23 cellular contexts compared by ENCODE assay signal in genomic region chr20:62458256-62459251, GRCh38. TPM values are rescaled to one million over a fixed set of nuclear protein-coding genes. Genes with fewer than 3 reads are reported as not detected.
DNase-seq lines count a peak whose midpoint lies in the region; ATAC-seq and TF ChIP-seq lines count a peak whose summit lies in the region.
"Had no signal": no experiment of that assay in that cellular context is flagged by ENCODE, and none has a peak within 500 bp of the region (broad histone marks: within the 10 kb centered on the region; RNA-seq: fewer than 3 reads in every experiment).

No MANE protein-coding gene starts in this region.

- H3K27me3 Mint-ChIP-seq in Caco-2 (ENCODE audit: insufficient read depth, unreplicated experiment), result no peaks in the 10 kb centered on the region
- no peaks in the 10 kb centered on the region for H3K27me3 Mint-ChIP-seq in WTC11 (ENCODE audit: low read depth)
- peaks cover 26% of the 10 kb centered on the region for H3K27me3 Mint-ChIP-seq in nephron (ENCODE audit: low read depth)

- DNase-seq in Caco-2 (no peak), H7 (peak; percentile 84), WTC11 (ENCODE audit: low spot score) (no peak), NCI-H2227 (lab: John Stamatoyannopoulos, UW; ENCODE audit: unreplicated experiment) (no peak), HT-29 (ENCODE audit: low spot score) (no peak), cerebellar cortex (ENCODE audit: low spot score) (no peak)
- DNase-seq: EL, HFFc6, MG63, NCI-H1436, NCI-H1930, NCI-H2227 treated with DMSO at 0.1 percent for 48 hours, NCI-H510A treated with DMSO at 0.1 percent for 48 hours, NCI-H748 treated with DMSO at 0.1 percent for 48 hours, SIG-M5, SK-N-SH had no signal

- peak overlapping the region; percentile 86 for H3K27ac Mint-ChIP-seq in Caco-2 (ENCODE audit: unreplicated experiment)
- peak overlapping the region; percentile 27; the same call in 1 of the 2 replicates for H3K27ac Mint-ChIP-seq in WTC11
- peak overlapping the region in 1 of 3 experiments; percentile 60 for H3K27ac Mint-ChIP-seq in nephron
- H3K27ac Mint-ChIP-seq: B cell, CD14-positive monocyte, HFFc6 had no signal

- no peak for ATAC-seq in WTC11
- ATAC-seq: A549, Panc1 had no signal

- no peaks in the 10 kb centered on the region for H3K36me3 ChIP-seq in Caco-2 (ENCODE audit: control insufficient read depth, insufficient read depth, low read length)
- no peaks in the 10 kb centered on the region for H3K36me3 ChIP-seq in H7 (replicated peaks; ENCODE audit: control insufficient read depth, insufficient read depth, low read length)
- H3K36me3 ChIP-seq: MG63 had no signal

- no TSS peak for BruUV-seq in Caco-2 (replicated peaks; lab: Mats Ljungman, UMichigan)

- H3K4me3 Mint-ChIP-seq in Caco-2 (ENCODE audit: unreplicated experiment) (no peak overlapping the region), WTC11 (no peak overlapping the region), nephron (peak overlapping the region in 2 of 3 experiments; percentile 17 to 21)
- H3K4me3 Mint-ChIP-seq: B cell, CD14-positive monocyte, HFFc6 had no signal

- H3K27me3 ChIP-seq in Caco-2 (replicated peaks; ENCODE audit: control insufficient read depth, insufficient read depth, low read length), result no peaks in the 10 kb centered on the region
- H3K27me3 ChIP-seq in H7 (ENCODE audit: control insufficient read depth, insufficient read depth, low read length), result no peaks in the 10 kb centered on the region
- H3K27me3 ChIP-seq: MG63 had no signal

- CTCF ChIA-PET in Caco-2 (lab: Charles Lee) (no interaction called here), WTC11 (lab: Charles Lee) (no interaction called here)

- H3K4me3 ChIP-seq in Caco-2 (ENCODE audit: low read depth, low read length), result no peak overlapping the region
- no peak overlapping the region for H3K4me3 ChIP-seq in H7 (ENCODE audit: insufficient read depth, low read depth, low read length)
- H3K4me3 ChIP-seq: A549, MG63 had no signal

- H3K9me3 Mint-ChIP-seq in Caco-2 (ENCODE audit: unreplicated experiment) (no peaks in the 10 kb centered on the region), WTC11 (no peaks in the 10 kb centered on the region), nephron (no peaks in the 10 kb centered on the region)
- H3K9me3 Mint-ChIP-seq: CD14-positive monocyte, HFFc6 had no signal

- H3K4me1 Mint-ChIP-seq in Caco-2 (ENCODE audit: low read depth, unreplicated experiment) (peaks cover 13% of the 10 kb centered on the region), WTC11 (peaks cover 5% of the 10 kb centered on the region; the same call in 1 of the 2 replicates), nephron (peaks cover 40% of the 10 kb centered on the region)
- H3K4me1 Mint-ChIP-seq: B cell, CD14-positive monocyte had no signal

- POLR2A ChIA-PET in Caco-2 (lab: Charles Lee), result no interaction called here
- POLR2A ChIA-PET in WTC11 (lab: Charles Lee), result interaction anchor here (0.7 kb wide), 1 partner anchor 94 kb away, joined by 3 read pairs; no protein-coding TSS in a partner anchor

- no peak for TF ChIP-seq CTCF in Caco-2 (IDR thresholded peaks at IDR 0.05; ENCODE audit: insufficient read depth in 1 of 2, low read depth in 1 of 2, low read length in 1 of 2, severe bottlenecking in 1 of 2, unreplicated experiment in 1 of 2)
- TF ChIP-seq CTCF in WTC11 (IDR thresholded peaks at IDR 0.05), result no peak
- no peak for TF ChIP-seq CTCF in nephron (IDR thresholded peaks at IDR 0.05; ENCODE audit: unreplicated experiment in 3 of 3)

- no peaks in the 10 kb centered on the region for H3K9me3 ChIP-seq in Caco-2
- H3K9me3 ChIP-seq: A549, MG63, SK-N-SH had no signal

- intact Hi-C loops in Caco-2 (cut with micrococcal nuclease; ENCODE audit: unreplicated experiment), result no loop called here

- H3K36me3 Mint-ChIP-seq in Caco-2 (ENCODE audit: insufficient read depth, unreplicated experiment), result no peaks in the 10 kb centered on the region
- H3K36me3 Mint-ChIP-seq in WTC11, result no peaks in the 10 kb centered on the region
- no peaks in the 10 kb centered on the region for H3K36me3 Mint-ChIP-seq in nephron (ENCODE audit: low read depth)
- H3K36me3 Mint-ChIP-seq: CD14-positive monocyte had no signal

- peaks cover 29% of the 10 kb centered on the region for H3K4me1 ChIP-seq in Caco-2
- H3K4me1 ChIP-seq: A549 had no signal

TF ChIP-seq in WTC11, 78 proteins besides CTCF, POLR2A, EP300 and RAD21:
- no peak for TF ChIP-seq E2F1 (CRISPR knock-in tag; IDR thresholded peaks at IDR 0.05)
- TF ChIP-seq HMGXB4 (CRISPR knock-in tag; IDR thresholded peaks at IDR 0.05), result no peak
- no peak for TF ChIP-seq ZNF671 (CRISPR knock-in tag; IDR thresholded peaks at IDR 0.05)
- TF ChIP-seq IRF2 (CRISPR knock-in tag; IDR thresholded peaks at IDR 0.05; ENCODE audit: borderline replicate concordance, low read depth), result no peak
- TF ChIP-seq CBFB (CRISPR knock-in tag; IDR thresholded peaks at IDR 0.05; ENCODE audit: low read depth), result no peak
- TF ChIP-seq ZNF263 (CRISPR knock-in tag; IDR thresholded peaks at IDR 0.05; ENCODE audit: low read depth), result no peak
- TF ChIP-seq FOXK1 (CRISPR knock-in tag; IDR thresholded peaks at IDR 0.05), result no peak
- no peak for TF ChIP-seq ATF3 (CRISPR knock-in tag; conservative IDR thresholded peaks at IDR 0.05)
- TF ChIP-seq MAX (CRISPR knock-in tag; IDR thresholded peaks at IDR 0.05), result no peak
- no peak for TF ChIP-seq USF2 (CRISPR knock-in tag; IDR thresholded peaks at IDR 0.05)
- no peak for TF ChIP-seq E2F4 (CRISPR knock-in tag; IDR thresholded peaks at IDR 0.05; ENCODE audit: borderline replicate concordance, low read depth)
TF ChIP-seq in WTC11: peak in this region for 0.

RNA-seq across cellular contexts. Expression of gene GATA5, which starts 17.2 kb away (rescaled TPM):
- total RNA-seq in Caco-2 (2022), result 0.12 and 0.25 TPM in 2 replicates
- 0.55 and 1.5 TPM in 2 replicates for total RNA-seq in H7 (2014; rRNA removed; shearing (Covaris generic))
- 1.4 to 2.3 TPM (median 1.6 TPM) in 3 replicates for total RNA-seq in WTC11 (2021)
- total RNA-seq in HT-29 (2014; rRNA removed; shearing (Covaris generic)), result 0.05 and 0.13 TPM in 2 replicates
- total RNA-seq: B cell, HFFc6, LHCN-M2 had no signal

RNA-seq across cellular contexts. Expression of gene RBBP8NL, which starts 31.2 kb away (rescaled TPM):
- total RNA-seq in Caco-2 (2022) (39.2 and 40.5 TPM in 2 replicates), WTC11 (2021) (0.99 to 1.5 TPM (median 1.4 TPM) in 3 replicates)
- total RNA-seq in H7 (2014; rRNA removed; shearing (Covaris generic)), result not detected in 2 replicates
- 24.4 and 26.7 TPM in 2 replicates for total RNA-seq in HT-29 (2014; rRNA removed; shearing (Covaris generic))
- total RNA-seq: B cell, H4, HFFc6, LHCN-M2 had no signal

RNA-seq across cellular contexts. Expression of gene CABLES2, which starts 51.5 kb away (rescaled TPM):
- 30.7 and 36.4 TPM in 2 replicates for total RNA-seq in Caco-2 (2022)
- total RNA-seq in H7 (2014; rRNA removed; shearing (Covaris generic)), result 7.7 and 8.3 TPM in 2 replicates
- 7.5 to 10.6 TPM (median 9.2 TPM) in 3 replicates for total RNA-seq in WTC11 (2021)
- 9.5 and 9.8 TPM in 2 replicates for total RNA-seq in HT-29 (2014; rRNA removed; shearing (Covaris generic))

Comparison
In these comparisons a context has a peak if more than half of its experiments do, and no peak if none do; other contexts are left out.
1. H3K4me3 Mint-ChIP-seq: peak in nephron (2 of 3); none in Caco-2 (single experiment) and WTC11 (single experiment).
2. RNA of gene RBBP8NL, which starts 31.2 kb away (total RNA-seq): 39.2 to 40.5 TPM in Caco-2 and 24.4 to 26.7 TPM in HT-29; 0.99 to 1.5 TPM in WTC11 and not detected in H7; every median in the first group is over 10 times any median in the second.